13 cellular contexts compared by ENCODE assay signal in genomic region chr13:106418556-106418955, GRCh38.
A peak's percentile ranks its signal among the peaks of the same experiment; 100 is the strongest.
DNase-seq lines count a peak whose midpoint lies in the region; TF ChIP-seq lines count a peak whose summit lies in the region.
"Had no signal": no experiment of that assay in that cellular context is flagged by ENCODE, and none has a peak within 500 bp of the region (broad histone marks: within the 10 kb centered on the region; RNA-seq: fewer than 3 reads in every experiment).

No MANE protein-coding gene starts in this region.

- DNase-seq in BJ (ENCODE audit: low read depth): peak; percentile 77
- peak; percentile 60 for DNase-seq in MG63
- DNase-seq in epidermal melanocyte (ENCODE audit: insufficient read length, low spot score): peak; percentile 38
- peak; percentile 13 for DNase-seq in retina
- DNase-seq in islet precursor cell: no peak
- DNase-seq in NCI-H524 treated with DMSO at 0.1 percent for 48 hours (lab: John Stamatoyannopoulos, UW): no peak
- no peak for DNase-seq in NCI-H1417 (lab: John Stamatoyannopoulos, UW)
- no peak for DNase-seq in thyroid gland
- DNase-seq: CD8-positive, alpha-beta T cell; gastrocnemius medialis; NCI-H1694 treated with DMSO at 0.1 percent for 48 hours; NCI-H510A; sigmoid colon had no signal

- no peak for TF ChIP-seq CTCF in BJ (IDR thresholded peaks at IDR 0.05; ENCODE audit: insufficient read depth, low read depth, low read length)
- no peak for TF ChIP-seq CTCF in thyroid gland (IDR thresholded peaks at IDR 0.05)

- POLR2A ChIA-PET in BJ (lab: Charles Lee): no interaction called here

- 68 to 76% methylated on average over 4 of the region's 4 CpGs for WGBS in thyroid gland, 2 donors

- H3K4me3 ChIP-seq in BJ (ENCODE audit: low read depth, low read length) (no peak overlapping the region), MG63 (no peak overlapping the region), thyroid gland (replicated peaks in 1 of 3) (no peak overlapping the region)
- H3K4me3 ChIP-seq: gastrocnemius medialis, sigmoid colon had no signal

- H3K27me3 ChIP-seq in BJ (ENCODE audit: control insufficient read depth, insufficient read depth, low read length) (peaks cover 2% of the 10 kb centered on the region), MG63 (no peaks in the 10 kb centered on the region; the same call in 1 of the 2 replicates), thyroid gland (no peaks in the 10 kb centered on the region)
- H3K27me3 ChIP-seq: sigmoid colon had no signal

- H3K9me3 ChIP-seq in MG63 (no peaks in the 10 kb centered on the region), thyroid gland (no peaks in the 10 kb centered on the region)
- H3K9me3 ChIP-seq: gastrocnemius medialis, sigmoid colon had no signal

- CTCF ChIA-PET in BJ (lab: Yijun Ruan, JAX): no interaction called here

- intact Hi-C loops in thyroid gland (cut with DNase I): no loop called here

- no peak overlapping the region for H3K27ac ChIP-seq in thyroid gland
- H3K27ac ChIP-seq: gastrocnemius medialis, sigmoid colon had no signal

- no peak for TF ChIP-seq POLR2A in thyroid gland (IDR thresholded peaks at IDR 0.05)

- no peaks in the 10 kb centered on the region for H3K4me1 ChIP-seq in thyroid gland

- H3K36me3 ChIP-seq in BJ (ENCODE audit: control insufficient read depth, insufficient read depth, low read length) (no peaks in the 10 kb centered on the region), MG63 (no peaks in the 10 kb centered on the region), thyroid gland (no peaks in the 10 kb centered on the region)
- H3K36me3 ChIP-seq: gastrocnemius medialis, sigmoid colon had no signal

Comparison
In these comparisons a context has a peak if more than half of its experiments do, and no peak if none do; other contexts are left out.
1. DNase-seq: peak in BJ (single experiment), MG63 (single experiment), epidermal melanocyte (single experiment) and retina (single experiment); none in islet precursor cell (single experiment), NCI-H524 treated with DMSO at 0.1 percent for 48 hours (single experiment), NCI-H1417 (0 of 3) and thyroid gland (0 of 2).